Comparison of ENCODE assay signal across 13 cellular contexts in genomic region chr15:42092666-42093445, GRCh38. TPM values are rescaled to one million over a fixed set of nuclear protein-coding genes. Genes with fewer than 3 reads are reported as not detected.
DNase-seq lines count a peak whose midpoint lies in the region; ATAC-seq and TF ChIP-seq lines count a peak whose summit lies in the region.
"Had no signal": no experiment of that assay in that cellular context is flagged by ENCODE, and none has a peak within 500 bp of the region (broad histone marks: within the 10 kb centered on the region; RNA-seq: fewer than 3 reads in every experiment).

No MANE protein-coding gene starts in this region.

- peak; percentile 50 to 90 (median 74) for ATAC-seq in heart right ventricle
- ATAC-seq in psoas muscle: peak; percentile 63 to 96 (median 91)
- ATAC-seq in GM21381 (IDR thresholded peaks at IDR 0.05; ENCODE audit: unreplicated experiment): no peak
- ATAC-seq: activated CD8-positive, alpha-beta T cell treated with anti-CD3 and anti-CD28 coated beads, Interleukin-2, amount 10 ng/mL, durations not matched to agents 7 days and 5 days had no signal

- TF ChIP-seq CTCF in heart right ventricle (IDR thresholded peaks at IDR 0.05): no peak
- no peak for TF ChIP-seq CTCF in psoas muscle (IDR thresholded peaks at IDR 0.05)
- no peak for TF ChIP-seq CTCF in GM10266 (IDR thresholded peaks at IDR 0.05; ENCODE audit: control insufficient read depth, insufficient read depth, low read depth, missing control alignments)

- H3K4me1 ChIP-seq in SJSA1 (replicated peaks): peaks cover 37% of the 10 kb centered on the region
- peaks cover 0 to 14% (median 2%) of the 10 kb centered on the region in 9 donors for H3K4me1 ChIP-seq in heart right ventricle
- H3K4me1 ChIP-seq in psoas muscle: peaks cover 9% of the 10 kb centered on the region
- H3K4me1 ChIP-seq: spleen had no signal

- no peaks in the 10 kb centered on the region for H3K36me3 ChIP-seq in SJSA1
- H3K36me3 ChIP-seq in heart right ventricle: no peaks in the 10 kb centered on the region
- H3K36me3 ChIP-seq in psoas muscle (ENCODE audit: insufficient read depth in 1 of 2, low read depth in 1 of 2): no peaks in the 10 kb centered on the region
- H3K36me3 ChIP-seq: SJCRH30, spleen had no signal

- 66 to 72% methylated on average over 18 of the region's 18 CpGs for WGBS in heart right ventricle, 2 donors
- 45 to 53% (median 46%) methylated on average over 18 of the region's 18 CpGs for WGBS in psoas muscle, 3 donors

- H3K27me3 ChIP-seq in SJSA1 (replicated peaks) (no peaks in the 10 kb centered on the region), heart right ventricle (no peaks in the 10 kb centered on the region), psoas muscle (ENCODE audit: insufficient read depth in 3 of 3, low read length in 2 of 3) (no peaks in the 10 kb centered on the region)
- H3K27me3 ChIP-seq: SJCRH30 had no signal

- H3K27ac ChIP-seq in SJSA1: peak overlapping the region; percentile 66; the same call in 1 of the 2 replicates
- H3K27ac ChIP-seq in heart right ventricle: no peak overlapping the region
- H3K27ac ChIP-seq in psoas muscle: no peak overlapping the region
- H3K27ac ChIP-seq: SJCRH30, spleen had no signal

- in situ Hi-C loops in G401 (cut with HindIII; ENCODE audit: low sequenced_read_pairs): no loop called here

- H3K4me3 ChIP-seq in SJSA1: no peak overlapping the region
- no peak overlapping the region for H3K4me3 ChIP-seq in heart right ventricle
- no peak overlapping the region for H3K4me3 ChIP-seq in psoas muscle
- H3K4me3 ChIP-seq: SJCRH30, spleen had no signal

- peak; percentile 18 for DNase-seq in G401 (ENCODE audit: low spot score)
- no peak for DNase-seq in SJSA1 (ENCODE audit: low read depth in 1 of 2, low spot score in 2 of 2)
- DNase-seq in heart right ventricle: peak in 1 of 2 donors; percentile 52
- peak; percentile 51 to 79 for DNase-seq in psoas muscle
- no peak for DNase-seq in kidney glomerular epithelial cell (lab: John Stamatoyannopoulos, UW)
- no peak for DNase-seq in NCI-H446 (lab: John Stamatoyannopoulos, UW)
- DNase-seq in GM10266 (ENCODE audit: extremely low spot score): no peak
- DNase-seq: activated CD8-positive, alpha-beta T cell treated with anti-CD3 and anti-CD28 coated beads, Interleukin-2, amount 10 ng/mL, durations not matched to agents 7 days and 5 days; DMS53; SJCRH30; spleen had no signal

- H3K9me3 ChIP-seq in SJSA1 (replicated peaks) (no peaks in the 10 kb centered on the region), heart right ventricle (no peaks in the 10 kb centered on the region), psoas muscle (no peaks in the 10 kb centered on the region)
- H3K9me3 ChIP-seq: SJCRH30, spleen had no signal

- intact Hi-C loops in heart right ventricle (cut with DNase I): no loop called here
- intact Hi-C loops in psoas muscle (cut with DNase I): no loop called here

RNA-seq across cellular contexts. Expression of gene PLA2G4D, which starts 1.5 kb away (rescaled TPM):
- 0.43 and 0.61 TPM in 2 replicates for total RNA-seq in G401 (2014; rRNA removed; shearing (Covaris generic))
- total RNA-seq in SJSA1 (2014; rRNA removed; shearing (Covaris generic)): not detected in 2 replicates
- total RNA-seq in heart right ventricle: not detected
- not detected for polyA plus RNA-seq in heart right ventricle
- not detected for total RNA-seq in psoas muscle
- polyA plus RNA-seq in psoas muscle: not detected
- total RNA-seq: activated CD8-positive, alpha-beta T cell treated with anti-CD3 and anti-CD28 coated beads, Interleukin-2, amount 10 ng/mL, durations not matched to agents 7 days and 5 days; mesothelial cell of epicardium; SJCRH30; spleen had no signal
- polyA plus RNA-seq: spleen had no signal

Comparison
In these comparisons a context has a peak if more than half of its experiments do, and no peak if none do; other contexts are left out.
1. DNase-seq: peak in G401 (single experiment) and psoas muscle (2 of 2); none in SJSA1 (0 of 2), kidney glomerular epithelial cell (single experiment), NCI-H446 (0 of 2) and GM10266 (single experiment).